Comparison of ENCODE assay signal across 18 cellular contexts in genomic region chr10:131207176-131207575, GRCh38.
A peak's percentile ranks its signal among the peaks of the same experiment; 100 is the strongest.
DNase-seq lines count a peak whose midpoint lies in the region; ATAC-seq and TF ChIP-seq lines count a peak whose summit lies in the region.
"Had no signal": no experiment of that assay in that cellular context is flagged by ENCODE, and none has a peak within 500 bp of the region (broad histone marks: within the 10 kb centered on the region; RNA-seq: fewer than 3 reads in every experiment).

No MANE protein-coding gene starts in this region.

- no peak overlapping the region for H3K4me3 ChIP-seq in coronary artery
- H3K4me3 ChIP-seq in upper lobe of right lung, result no peak overlapping the region
- H3K4me3 ChIP-seq in prostate gland, result no peak overlapping the region

- DNase-seq in activated CD8-positive, alpha-beta memory T cell treated with anti-CD3 and anti-CD28 coated beads for 24 hours, result peak; percentile 15
- no peak for DNase-seq in activated CD8-positive, alpha-beta memory T cell treated with anti-CD3 and anti-CD28 coated beads, Interleukin-2, amount 50 U/mL, for 4 hours
- DNase-seq in coronary artery (ENCODE audit: low spot score) (peak; percentile 46), osteocyte (ENCODE audit: extremely low spot score, unreplicated experiment) (peak; percentile 76), upper lobe of right lung (peak; percentile 43), SK-N-DZ (ENCODE audit: low spot score) (no peak), NCI-H345 treated with DMSO at 0.1 percent for 48 hours (lab: John Stamatoyannopoulos, UW; ENCODE audit: unreplicated experiment) (no peak), prostate gland (ENCODE audit: low spot score) (no peak)
- DNase-seq: AML-193, DMS79, Kasumi-1, NCI-H1694, NCI-H2081, NCI-H2171, NCI-H345, NCI-H524 treated with DMSO at 0.1 percent for 48 hours, OCI-M1, Right ventricle myocardium superior had no signal

- no peaks in the 10 kb centered on the region for H3K36me3 Mint-ChIP-seq in osteocyte (ENCODE audit: unreplicated experiment)

- no peaks in the 10 kb centered on the region for H3K27me3 ChIP-seq in upper lobe of right lung
- no peaks in the 10 kb centered on the region for H3K27me3 ChIP-seq in prostate gland (replicated peaks; ENCODE audit: insufficient read depth)

- no peaks in the 10 kb centered on the region for H3K4me1 Mint-ChIP-seq in osteocyte (ENCODE audit: unreplicated experiment)

- peaks cover 25% of the 10 kb centered on the region for H3K9me3 Mint-ChIP-seq in osteocyte (ENCODE audit: unreplicated experiment)

- no peak overlapping the region for H3K27ac ChIP-seq in coronary artery
- no peak overlapping the region for H3K27ac ChIP-seq in upper lobe of right lung
- no peak overlapping the region for H3K27ac ChIP-seq in prostate gland

- H3K27me3 Mint-ChIP-seq in osteocyte (ENCODE audit: unreplicated experiment), result no peaks in the 10 kb centered on the region

- TF ChIP-seq POLR2A in prostate gland (IDR thresholded peaks at IDR 0.05), result no peak

- H3K4me1 ChIP-seq in upper lobe of right lung, result no peaks in the 10 kb centered on the region
- no peaks in the 10 kb centered on the region for H3K4me1 ChIP-seq in prostate gland (replicated peaks)

- intact Hi-C loops in upper lobe of right lung (cut with DNase I), result no loop called here
- intact Hi-C loops in prostate gland (cut with DNase I), result no loop called here

- H3K36me3 ChIP-seq in upper lobe of right lung (no peaks in the 10 kb centered on the region), prostate gland (no peaks in the 10 kb centered on the region)

- no peak overlapping the region for H3K27ac Mint-ChIP-seq in osteocyte (ENCODE audit: unreplicated experiment)

- WGBS in prostate gland, result 86% methylated on average over 7 of the region's 8 CpGs

- H3K9me3 ChIP-seq in upper lobe of right lung (no peaks in the 10 kb centered on the region), prostate gland (no peaks in the 10 kb centered on the region)

- TF ChIP-seq CTCF in coronary artery (IDR thresholded peaks at IDR 0.05) (no peak), osteocyte (IDR thresholded peaks at IDR 0.05) (no peak), upper lobe of right lung (IDR thresholded peaks at IDR 0.05) (no peak), prostate gland (IDR thresholded peaks at IDR 0.05) (no peak)

- no peak overlapping the region for H3K4me3 Mint-ChIP-seq in osteocyte (ENCODE audit: unreplicated experiment)

- ATAC-seq in upper lobe of right lung, result no peak

Comparison
In these comparisons a context has a peak if more than half of its experiments do, and no peak if none do; other contexts are left out.
1. DNase-seq: peak in activated CD8-positive, alpha-beta memory T cell treated with anti-CD3 and anti-CD28 coated beads for 24 hours (single experiment), coronary artery (single experiment), osteocyte (single experiment) and upper lobe of right lung (single experiment); none in activated CD8-positive, alpha-beta memory T cell treated with anti-CD3 and anti-CD28 coated beads, Interleukin-2, amount 50 U/mL, for 4 hours (single experiment), SK-N-DZ (single experiment), NCI-H345 treated with DMSO at 0.1 percent for 48 hours (single experiment) and prostate gland (single experiment).